9 cellular contexts compared by ENCODE assay signal in the genomic region with DNA sequence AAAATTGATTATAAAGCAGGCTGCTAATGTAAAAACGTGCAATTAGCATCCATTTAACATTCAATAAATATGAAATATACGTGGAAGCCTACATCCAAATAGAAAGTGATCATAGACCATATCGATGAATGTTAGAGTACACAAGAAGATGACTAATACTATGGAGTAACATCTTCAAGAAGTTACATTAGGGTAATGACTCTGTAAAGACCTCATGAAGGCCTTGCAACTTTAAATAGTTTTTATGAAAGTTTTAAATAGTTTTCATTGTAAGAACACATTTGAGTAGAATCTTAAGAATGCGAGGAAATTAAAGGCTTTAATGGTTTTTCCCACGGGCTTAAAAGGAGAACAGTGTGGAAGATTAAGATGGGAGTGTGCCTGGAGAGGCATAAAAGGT. TPM values are rescaled to one million over a fixed set of nuclear protein-coding genes. Genes with fewer than 3 reads are reported as not detected.
DNase-seq lines count a peak whose midpoint lies in the region; ATAC-seq and TF ChIP-seq lines count a peak whose summit lies in the region.
"Had no signal": no experiment of that assay in that cellular context is flagged by ENCODE, and none has a peak within 500 bp of the region (broad histone marks: within the 10 kb centered on the region; RNA-seq: fewer than 3 reads in every experiment).

No MANE protein-coding gene starts in this region.

- DNase-seq in stimulated activated naive CD8-positive, alpha-beta T cell treated with anti-CD3 and anti-CD28 coated beads, Interleukin-15, Interleukin-2, amounts not matched to agents 100 U/mL and 50 U/mL, for 24 hours = no peak
- no peak for DNase-seq in activated CD4-positive, alpha-beta memory T cell treated with anti-CD3 and anti-CD28 coated beads for 36 hours
- DNase-seq in fibroblast of pulmonary artery (ENCODE audit: low read depth) (peak; percentile 24), islet precursor cell (no peak), sciatic nerve (ENCODE audit: low spot score) (no peak), NCI-H2196 treated with DMSO at 0.1 percent for 48 hours (lab: John Stamatoyannopoulos, UW; ENCODE audit: unreplicated experiment) (no peak), NCI-H2081 treated with DMSO at 0.1 percent for 48 hours (lab: John Stamatoyannopoulos, UW) (no peak)
- DNase-seq: NCI-H1417 treated with DMSO at 0.1 percent for 48 hours had no signal

- peak overlapping the region; percentile 94 for H3K27ac Mint-ChIP-seq in stimulated activated naive CD8-positive, alpha-beta T cell treated with anti-CD3 and anti-CD28 coated beads, Interleukin-15, Interleukin-2, amounts not matched to agents 100 ng/mL and 50 ng/mL, for 24 hours
- H3K27ac Mint-ChIP-seq in activated CD4-positive, alpha-beta memory T cell treated with anti-CD3 and anti-CD28 coated beads for 36 hours = no peak overlapping the region

- TF ChIP-seq CTCF in fibroblast of pulmonary artery (IDR thresholded peaks at IDR 0.05; ENCODE audit: low read length, missing control alignments) = no peak

- CTCF ChIA-PET in activated CD4-positive, alpha-beta memory T cell treated with anti-CD3 and anti-CD28 coated beads for 36 hours (lab: Charles Lee) = interaction anchor here (1.0 kb wide), 1 partner anchor 58 kb away, joined by 3 read pairs; a partner anchor contains a TSS

- POLR2A ChIA-PET in activated CD4-positive, alpha-beta memory T cell treated with anti-CD3 and anti-CD28 coated beads for 36 hours (lab: Charles Lee) = no interaction called here

- peaks cover 4% of the 10 kb centered on the region for H3K36me3 Mint-ChIP-seq in stimulated activated naive CD8-positive, alpha-beta T cell treated with anti-CD3 and anti-CD28 coated beads, Interleukin-15, Interleukin-2, amounts not matched to agents 100 ng/mL and 50 ng/mL, for 24 hours (ENCODE audit: low read depth)
- peaks cover 6% of the 10 kb centered on the region for H3K36me3 Mint-ChIP-seq in activated CD4-positive, alpha-beta memory T cell treated with anti-CD3 and anti-CD28 coated beads for 36 hours

- H3K27me3 Mint-ChIP-seq in stimulated activated naive CD8-positive, alpha-beta T cell treated with anti-CD3 and anti-CD28 coated beads, Interleukin-15, Interleukin-2, amounts not matched to agents 100 ng/mL and 50 ng/mL, for 24 hours = no peaks in the 10 kb centered on the region
- no peaks in the 10 kb centered on the region for H3K27me3 Mint-ChIP-seq in activated CD4-positive, alpha-beta memory T cell treated with anti-CD3 and anti-CD28 coated beads for 36 hours

- no peak overlapping the region for H3K4me3 ChIP-seq in fibroblast of pulmonary artery (replicated peaks; ENCODE audit: low read depth, low read length)

- H3K4me3 Mint-ChIP-seq in stimulated activated naive CD8-positive, alpha-beta T cell treated with anti-CD3 and anti-CD28 coated beads, Interleukin-15, Interleukin-2, amounts not matched to agents 100 ng/mL and 50 ng/mL, for 24 hours = peak overlapping the region; percentile 96
- peak overlapping the region; percentile 98 for H3K4me3 Mint-ChIP-seq in activated CD4-positive, alpha-beta memory T cell treated with anti-CD3 and anti-CD28 coated beads for 36 hours

- H3K9me3 Mint-ChIP-seq in stimulated activated naive CD8-positive, alpha-beta T cell treated with anti-CD3 and anti-CD28 coated beads, Interleukin-15, Interleukin-2, amounts not matched to agents 100 ng/mL and 50 ng/mL, for 24 hours = no peaks in the 10 kb centered on the region
- no peaks in the 10 kb centered on the region for H3K9me3 Mint-ChIP-seq in activated CD4-positive, alpha-beta memory T cell treated with anti-CD3 and anti-CD28 coated beads for 36 hours

- peaks cover 71% of the 10 kb centered on the region for H3K4me1 Mint-ChIP-seq in stimulated activated naive CD8-positive, alpha-beta T cell treated with anti-CD3 and anti-CD28 coated beads, Interleukin-15, Interleukin-2, amounts not matched to agents 100 ng/mL and 50 ng/mL, for 24 hours (ENCODE audit: low read depth)
- peaks cover 39% of the 10 kb centered on the region for H3K4me1 Mint-ChIP-seq in activated CD4-positive, alpha-beta memory T cell treated with anti-CD3 and anti-CD28 coated beads for 36 hours (ENCODE audit: low read depth)

- intact Hi-C loops in activated CD4-positive, alpha-beta memory T cell treated with anti-CD3 and anti-CD28 coated beads for 36 hours (cut with micrococcal nuclease) = loop anchor here (10.0 kb wide), 1 partner anchor 1021 kb away; a partner anchor contains a TSS
- intact Hi-C loops in sciatic nerve (cut with DNase I) = no loop called here

- ATAC-seq in stimulated activated naive CD8-positive, alpha-beta T cell treated with anti-CD3 and anti-CD28 coated beads, Interleukin-15, Interleukin-2, amounts not matched to agents 100 U/mL and 50 U/mL, for 24 hours = no peak
- no peak for ATAC-seq in sciatic nerve

RNA-seq across cellular contexts. Expression of a gene that starts 1.4 kb away (rescaled TPM):
- total RNA-seq in activated CD4-positive, alpha-beta memory T cell treated with anti-CD3 and anti-CD28 coated beads for 36 hours = 10 to 100 TPM in 1 of 2 experiments, 1 to 10 TPM in 1; 9.6 to 11.9 TPM
- 7.2 TPM for total RNA-seq in sciatic nerve

RNA-seq across cellular contexts. Expression of a gene that starts 29.8 kb away (rescaled TPM):
- total RNA-seq in activated CD4-positive, alpha-beta memory T cell treated with anti-CD3 and anti-CD28 coated beads for 36 hours = under 1 TPM; 0.74 to 0.97 TPM
- total RNA-seq in sciatic nerve = 3.3 TPM

RNA-seq across cellular contexts. Expression of a gene that starts 45.5 kb away (rescaled TPM):
- total RNA-seq in activated CD4-positive, alpha-beta memory T cell treated with anti-CD3 and anti-CD28 coated beads for 36 hours = not detected
- not detected for total RNA-seq in sciatic nerve

RNA-seq across cellular contexts. Expression of a gene that starts 58.7 kb away (rescaled TPM):
- 10 to 100 TPM; 18.9 to 21.0 TPM for total RNA-seq in activated CD4-positive, alpha-beta memory T cell treated with anti-CD3 and anti-CD28 coated beads for 36 hours
- 28.4 TPM for total RNA-seq in sciatic nerve
